In genomic region chrX:73930300-73930699, GRCh38 we compare ENCODE assay signal across 1 cellular context.
TF ChIP-seq lines count a peak whose summit lies in the region.

No MANE protein-coding gene starts in this region.

TF ChIP-seq in IMR-90, 13 proteins besides CTCF, POLR2A, EP300 and RAD21:
- no peak for TF ChIP-seq RCOR1 (IDR thresholded peaks at IDR 0.05; ENCODE audit: insufficient replicate concordance, low read length)
- no peak for TF ChIP-seq USF2 (IDR thresholded peaks at IDR 0.05; ENCODE audit: low read depth, low read length)
- TF ChIP-seq BHLHE40 (IDR thresholded peaks at IDR 0.05; ENCODE audit: low read depth, low read length): no peak
- no peak for TF ChIP-seq ELK1 (IDR thresholded peaks at IDR 0.05; ENCODE audit: borderline replicate concordance, low read depth, low read length)
- TF ChIP-seq SMC3 (IDR thresholded peaks at IDR 0.05; ENCODE audit: low read depth, low read length): no peak
- TF ChIP-seq FOS (IDR thresholded peaks at IDR 0.05; ENCODE audit: low read depth, low read length): no peak
- TF ChIP-seq NFE2L2 (IDR thresholded peaks at IDR 0.05; ENCODE audit: low read depth, low read length): no peak
- no peak for TF ChIP-seq RFX5 (IDR thresholded peaks at IDR 0.05; ENCODE audit: low read depth, low read length)
- no peak for TF ChIP-seq MAZ (IDR thresholded peaks at IDR 0.05; ENCODE audit: borderline replicate concordance, low read depth, low read length)
- TF ChIP-seq MXI1 (IDR thresholded peaks at IDR 0.05; ENCODE audit: borderline replicate concordance, low read depth, low read length): no peak
- TF ChIP-seq MAFK (IDR thresholded peaks at IDR 0.05; ENCODE audit: low read depth, low read length): no peak
- TF ChIP-seq CHD1 (IDR thresholded peaks at IDR 0.05; ENCODE audit: low read depth, low read length): no peak
- no peak for TF ChIP-seq CEBPB (IDR thresholded peaks at IDR 0.05; ENCODE audit: low read depth, low read length)
